7 cellular contexts compared by ENCODE assay signal in the genomic region with DNA sequence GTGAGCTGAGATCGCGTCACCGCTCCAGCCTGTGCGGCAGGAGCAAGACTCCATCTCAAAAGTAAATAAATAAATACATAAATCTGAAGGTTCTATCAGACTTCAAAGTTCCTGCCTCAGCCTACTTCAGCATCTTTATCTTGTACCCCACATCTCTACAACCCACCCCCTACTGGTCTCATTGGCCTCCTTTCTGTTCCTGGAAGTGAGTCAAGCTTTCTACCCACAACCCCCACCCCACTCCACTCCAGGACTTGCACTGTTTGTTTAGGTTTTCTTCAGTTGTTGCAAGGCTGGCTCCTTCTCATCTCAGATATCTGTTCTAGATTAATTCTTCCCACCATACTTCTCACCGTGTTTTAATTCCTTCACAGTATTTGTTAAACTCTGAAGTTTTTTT. TPM values are rescaled to one million over a fixed set of nuclear protein-coding genes. Genes with fewer than 3 reads are reported as not detected.
DNase-seq lines count a peak whose midpoint lies in the region; ATAC-seq and TF ChIP-seq lines count a peak whose summit lies in the region.

No MANE protein-coding gene starts in this region.

- DNase-seq in HFF-Myc (ENCODE audit: extremely low read depth, low read depth) = no peak
- DNase-seq in RWPE2 (ENCODE audit: low spot score) = no peak
- DNase-seq in brain microvascular endothelial cell = no peak
- no peak for DNase-seq in transverse colon
- no peak for DNase-seq in sciatic nerve (ENCODE audit: low spot score)
- no peak for DNase-seq in SKM-1 (lab: John Stamatoyannopoulos, UW; ENCODE audit: unreplicated experiment)

- no peak for TF ChIP-seq CTCF in HFF-Myc (IDR thresholded peaks at IDR 0.05; ENCODE audit: low read depth, low read length, missing control alignments)
- TF ChIP-seq CTCF in RWPE2 (IDR thresholded peaks at IDR 0.05; ENCODE audit: poor library complexity, severe bottlenecking) = no peak
- no peak for TF ChIP-seq CTCF in brain microvascular endothelial cell (IDR thresholded peaks at IDR 0.05; ENCODE audit: low read depth, low read length, missing control alignments)
- no peak for TF ChIP-seq CTCF in transverse colon (IDR thresholded peaks at IDR 0.05)

- peaks cover 32% of the 10 kb centered on the region for H3K36me3 ChIP-seq in RWPE2 (ENCODE audit: low read depth)
- H3K36me3 ChIP-seq in brain microvascular endothelial cell (replicated peaks) = peaks cover 17% of the 10 kb centered on the region
- H3K36me3 ChIP-seq in mucosa of rectum (ENCODE audit: control insufficient read depth in 2 of 2, insufficient read depth in 2 of 2, low read length in 2 of 2) = peaks cover 15 to 23% of the 10 kb centered on the region in 2 donors
- H3K36me3 ChIP-seq in transverse colon = peaks cover 0 to 19% (median 7%) of the 10 kb centered on the region in 4 donors

- intact Hi-C loops in transverse colon (cut with DNase I; ENCODE audit: low total_unique reads) = no loop called here
- intact Hi-C loops in sciatic nerve (cut with DNase I) = no loop called here

- no peak for TF ChIP-seq EP300 in transverse colon (IDR thresholded peaks at IDR 0.05; ENCODE audit: low read depth)

- H3K4me3 ChIP-seq in HFF-Myc (replicated peaks; ENCODE audit: low read depth, low read length) (peak overlapping the region; percentile 96), RWPE2 (ENCODE audit: severe bottlenecking) (peak overlapping the region; percentile 74), brain microvascular endothelial cell (ENCODE audit: low read depth, low read length) (peak overlapping the region; percentile 79), mucosa of rectum (ENCODE audit: low read length in 2 of 2) (peak overlapping the region; percentile 78 to 99), transverse colon (peak overlapping the region; percentile 6 to 84 (median 68))

- ATAC-seq in RWPE2 (ENCODE audit: low read depth) = no peak
- no peak for ATAC-seq in sciatic nerve

- peak overlapping the region; percentile 78 for H3K27ac ChIP-seq in RWPE2 (ENCODE audit: poor library complexity, severe bottlenecking)
- peak overlapping the region; percentile 80 for H3K27ac ChIP-seq in brain microvascular endothelial cell
- peak overlapping the region; percentile 92 to 94 for H3K27ac ChIP-seq in mucosa of rectum (ENCODE audit: low read depth in 2 of 2, low read length in 2 of 2)
- H3K27ac ChIP-seq in transverse colon = peak overlapping the region; percentile 85 to 95 (median 90)

- 61 to 81% methylated on average over 2 to 5 of the region's 5 CpGs for WGBS in transverse colon (ENCODE audit: low coverage in 1 of 2), 2 donors

- H3K9ac ChIP-seq in mucosa of rectum (ENCODE audit: low read depth in 1 of 2, low read length in 2 of 2) = peak overlapping the region; percentile 81 to 87

- TF ChIP-seq POLR2A in transverse colon (IDR thresholded peaks at IDR 0.05) = no peak

- H3K9me3 ChIP-seq in RWPE2 (ENCODE audit: severe bottlenecking) (no peaks in the 10 kb centered on the region), mucosa of rectum (ENCODE audit: control insufficient read depth in 2 of 2, low read length in 2 of 2) (no peaks in the 10 kb centered on the region), transverse colon (no peaks in the 10 kb centered on the region)

- H3K4me1 ChIP-seq in RWPE2 (ENCODE audit: insufficient read depth, poor library complexity, severe bottlenecking) (peaks cover 36% of the 10 kb centered on the region), mucosa of rectum (ENCODE audit: control insufficient read depth in 2 of 2, insufficient read depth in 2 of 2, low read length in 2 of 2) (peaks cover 0 to 17% of the 10 kb centered on the region in 2 donors), transverse colon (peaks cover 6 to 35% (median 17%) of the 10 kb centered on the region in 4 donors)

- in situ Hi-C loops in brain microvascular endothelial cell (cut with HindIII; ENCODE audit: low pct_ligation_motif_present, low sequenced_read_pairs) = no loop called here
- in situ Hi-C loops in transverse colon (cut with MboI; ENCODE audit: low pct_ligation_motif_present in 1 of 4, low pct_unique_long_range_greater_than_20kb in 1 of 4, low sequenced_read_pairs in 3 of 4) = no loop called here

- no peaks in the 10 kb centered on the region for H3K27me3 ChIP-seq in RWPE2 (ENCODE audit: insufficient read depth, poor library complexity, severe bottlenecking)
- H3K27me3 ChIP-seq in brain microvascular endothelial cell (replicated peaks) = no peaks in the 10 kb centered on the region
- no peaks in the 10 kb centered on the region for H3K27me3 ChIP-seq in mucosa of rectum (ENCODE audit: control insufficient read depth in 2 of 2, insufficient read depth in 2 of 2, low read length in 2 of 2)
- H3K27me3 ChIP-seq in transverse colon = no peaks in the 10 kb centered on the region

RNA-seq across cellular contexts. Expression of a gene that starts 0.7 kb away (rescaled TPM):
- total RNA-seq in transverse colon (10 to 100 TPM in 3 of 4 donors, 1 to 10 TPM in 1; 6.8 to 87.8 (median 47.8) TPM), sciatic nerve (79.1 TPM)

RNA-seq across cellular contexts. Expression of a gene that starts 10.9 kb away (rescaled TPM):
- total RNA-seq in transverse colon (10 to 100 TPM; 21.9 to 46.0 (median 35.6) TPM), sciatic nerve (42.5 TPM)

RNA-seq across cellular contexts. Expression of a gene that starts 23.7 kb away (rescaled TPM):
- total RNA-seq in transverse colon (10 to 100 TPM in 2 of 4 donors, 1 to 10 TPM in 2; 6.0 to 14.4 (median 9.1) TPM), sciatic nerve (11.3 TPM)
